In genomic region chr21:35229290-35229689, GRCh38 we compare ENCODE assay signal across 1 cellular context.
TF ChIP-seq lines count a peak whose summit lies in the region.

No MANE protein-coding gene starts in this region.

TF ChIP-seq in K562, 482 proteins besides CTCF, POLR2A, EP300 and RAD21 (continued from another document):
- TF ChIP-seq CCNT2 (IDR thresholded peaks at IDR 0.05; ENCODE audit: borderline replicate concordance, extremely low read depth, insufficient read length, low read depth, low read length) = no peak
- TF ChIP-seq MAFG (tag; conservative IDR thresholded peaks at IDR 0.05) = no peak
- no peak for TF ChIP-seq ZNF639 (CRISPR knock-in tag; conservative IDR thresholded peaks at IDR 0.05 in 1 of 2, IDR thresholded peaks at IDR 0.05 in 1 of 2)
- TF ChIP-seq, protein P1, sequence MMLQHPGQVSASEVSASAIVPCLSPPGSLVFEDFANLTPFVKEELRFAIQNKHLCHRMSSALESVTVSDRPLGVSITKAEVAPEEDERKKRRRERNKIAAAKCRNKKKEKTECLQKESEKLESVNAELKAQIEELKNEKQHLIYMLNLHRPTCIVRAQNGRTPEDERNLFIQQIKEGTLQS (IDR thresholded peaks at IDR 0.05) = no peak
- TF ChIP-seq, protein P1 (CRISPR knock-in tag; conservative IDR thresholded peaks at IDR 0.05) = peak; percentile 33; the same call in 1 of the 2 replicates
- TF ChIP-seq FOSL1 (tag; conservative IDR thresholded peaks at IDR 0.05) = peak; percentile 49; the same call in 1 of the 2 replicates
- TF ChIP-seq GTF2E2 (tag; IDR thresholded peaks at IDR 0.05) = peak; percentile 33; the same call in 1 of the 2 replicates
- TF ChIP-seq PML (IDR thresholded peaks at IDR 0.05; ENCODE audit: low read length) = 0 out of 2 replicates have a peak, but pooled peaks have one; percentile 22
- TF ChIP-seq JUND (IDR thresholded peaks at IDR 0.05; ENCODE audit: borderline replicate concordance, low read depth, low read length) = no peak
- TF ChIP-seq JUND (tag; IDR thresholded peaks at IDR 0.05; ENCODE audit: borderline replicate concordance, low read depth, low read length) = no peak
- TF ChIP-seq ZNF232 (CRISPR knock-in tag; IDR thresholded peaks at IDR 0.05) = no peak
- TF ChIP-seq MEF2A (IDR thresholded peaks at IDR 0.05; ENCODE audit: control insufficient read depth, low read depth, low read length) = peak; percentile 65; the same call in 1 of the 2 replicates
- no peak for TF ChIP-seq FOXP4 (CRISPR knock-in tag; IDR thresholded peaks at IDR 0.05; ENCODE audit: borderline replicate concordance)
- TF ChIP-seq ZBTB40 (IDR thresholded peaks at IDR 0.05) = peak; percentile 95
- TF ChIP-seq ZBTB40 (CRISPR knock-in tag; IDR thresholded peaks at IDR 0.05) = peak; percentile 97
- peak; percentile 17; the same call in 1 of the 2 replicates for TF ChIP-seq ZFX (CRISPR knock-in tag; IDR thresholded peaks at IDR 0.05)
- TF ChIP-seq, protein P2, sequence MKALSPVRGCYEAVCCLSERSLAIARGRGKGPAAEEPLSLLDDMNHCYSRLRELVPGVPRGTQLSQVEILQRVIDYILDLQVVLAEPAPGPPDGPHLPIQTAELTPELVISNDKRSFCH (CRISPR knock-in tag; IDR thresholded peaks at IDR 0.05) = no peak
- TF ChIP-seq, protein P2 (tag; IDR thresholded peaks at IDR 0.05) = peak; percentile 77
- no peak for TF ChIP-seq PBX2 (CRISPR knock-in tag; IDR thresholded peaks at IDR 0.05; ENCODE audit: low read depth)
- TF ChIP-seq PBX2 (tag; conservative IDR thresholded peaks at IDR 0.05; ENCODE audit: low read depth) = peak; percentile 57; the same call in 1 of the 2 replicates
- peak; percentile 65 for TF ChIP-seq ARID1B (IDR thresholded peaks at IDR 0.05)
